11 cellular contexts compared by ENCODE assay signal in genomic region chr17:1474402-1475189, GRCh38. TPM values are rescaled to one million over a fixed set of nuclear protein-coding genes. Genes with fewer than 3 reads are reported as not detected.
A peak's percentile ranks its signal among the peaks of the same experiment; 100 is the strongest.
DNase-seq lines count a peak whose midpoint lies in the region; ATAC-seq and TF ChIP-seq lines count a peak whose summit lies in the region.
"Had no signal": no experiment of that assay in that cellular context is flagged by ENCODE, and none has a peak within 500 bp of the region (broad histone marks: within the 10 kb centered on the region; RNA-seq: fewer than 3 reads in every experiment).

No MANE protein-coding gene starts in this region.

- H3K27me3 Mint-ChIP-seq in activated T-helper 17 cell treated with anti-CD3 and anti-CD28 coated beads, Interleukin-2, amount 50 U/mL, for 72 hours = no peaks in the 10 kb centered on the region
- H3K27me3 Mint-ChIP-seq in neural progenitor cell (ENCODE audit: insufficient read depth, low read depth) = peaks cover 5% of the 10 kb centered on the region

- no peak overlapping the region for H2AFZ ChIP-seq in neural progenitor cell (replicated peaks)

- WGBS in tibial nerve, 2 donors = 64 to 66% methylated on average over 28 to 30 of the region's 31 CpGs

- H3K9me3 Mint-ChIP-seq in activated T-helper 17 cell treated with anti-CD3 and anti-CD28 coated beads, Interleukin-2, amount 50 U/mL, for 72 hours = no peaks in the 10 kb centered on the region
- H3K9me3 Mint-ChIP-seq in neural progenitor cell = no peaks in the 10 kb centered on the region
- H3K9me3 Mint-ChIP-seq: activated naive CD4-positive, alpha-beta T cell treated with anti-CD3 and anti-CD28 coated beads, Interleukin-2, amount 10 ng/mL, durations not matched to agents 7 days and 5 days had no signal

- H3F3A ChIP-seq in neural progenitor cell (ENCODE audit: low read depth) = peaks cover 1% of the 10 kb centered on the region

- H3K27me3 ChIP-seq in tibial nerve (no peaks in the 10 kb centered on the region), neural progenitor cell (no peaks in the 10 kb centered on the region)
- H3K27me3 ChIP-seq: MG63 had no signal

- H3K9me3 ChIP-seq in tibial nerve (no peaks in the 10 kb centered on the region), neural progenitor cell (ENCODE audit: low read depth) (no peaks in the 10 kb centered on the region)
- H3K9me3 ChIP-seq: MG63 had no signal

- peak overlapping the region; percentile 12 for H3K27ac Mint-ChIP-seq in activated T-helper 17 cell treated with anti-CD3 and anti-CD28 coated beads, Interleukin-2, amount 50 U/mL, for 72 hours
- H3K27ac Mint-ChIP-seq in neural progenitor cell = no peak overlapping the region
- H3K27ac Mint-ChIP-seq: activated naive CD4-positive, alpha-beta T cell treated with anti-CD3 and anti-CD28 coated beads, Interleukin-2, amount 10 ng/mL, durations not matched to agents 7 days and 5 days had no signal

- H3K36me3 Mint-ChIP-seq in activated T-helper 17 cell treated with anti-CD3 and anti-CD28 coated beads, Interleukin-2, amount 50 U/mL, for 72 hours (ENCODE audit: low read depth) = peaks cover 64% of the 10 kb centered on the region
- peaks cover under 1% of the 10 kb centered on the region for H3K36me3 Mint-ChIP-seq in neural progenitor cell

- H3K4me2 ChIP-seq in neural progenitor cell = no peak overlapping the region

- H3K36me3 ChIP-seq in tibial nerve (peaks cover 5 to 100% (median 40%) of the 10 kb centered on the region in 3 donors), neural progenitor cell (no peaks in the 10 kb centered on the region)
- H3K36me3 ChIP-seq: MG63 had no signal

- H3K4me1 ChIP-seq in tibial nerve = peaks cover 0 to 57% (median 13%) of the 10 kb centered on the region in 4 donors
- peaks cover 4% of the 10 kb centered on the region for H3K4me1 ChIP-seq in neural progenitor cell

- ATAC-seq in GM19025 (IDR thresholded peaks at IDR 0.05; ENCODE audit: low read depth, unreplicated experiment) (peak; percentile 67), HG02798 (IDR thresholded peaks at IDR 0.05; ENCODE audit: poor library complexity, unreplicated experiment) (peak; percentile 64)
- no peak for ATAC-seq in activated T-helper 17 cell treated with anti-CD3 and anti-CD28 coated beads, Interleukin-2, amount 50 U/mL, for 72 hours (replicated peaks)

- H3K4me3 Mint-ChIP-seq in activated T-helper 17 cell treated with anti-CD3 and anti-CD28 coated beads, Interleukin-2, amount 50 U/mL, for 72 hours = no peak overlapping the region
- H3K4me3 Mint-ChIP-seq in neural progenitor cell = no peak overlapping the region
- H3K4me3 Mint-ChIP-seq: activated naive CD4-positive, alpha-beta T cell treated with anti-CD3 and anti-CD28 coated beads, Interleukin-2, amount 10 ng/mL, durations not matched to agents 7 days and 5 days had no signal

- H3K27ac ChIP-seq in tibial nerve (peak overlapping the region in 3 of 4 donors; percentile 67 to 78 (median 77)), neural progenitor cell (no peak overlapping the region)

- H3K4me1 Mint-ChIP-seq in activated T-helper 17 cell treated with anti-CD3 and anti-CD28 coated beads, Interleukin-2, amount 50 U/mL, for 72 hours = peaks cover 8% of the 10 kb centered on the region
- H3K4me1 Mint-ChIP-seq in neural progenitor cell = peaks cover 22% of the 10 kb centered on the region

- H3K9ac ChIP-seq in neural progenitor cell = no peak overlapping the region

- no peaks in the 10 kb centered on the region for H3K79me2 ChIP-seq in neural progenitor cell (ENCODE audit: low read depth)

- H4K20me1 ChIP-seq in neural progenitor cell (ENCODE audit: low read depth) = no peaks in the 10 kb centered on the region

- no peak overlapping the region for H3K4me3 ChIP-seq in tibial nerve
- no peak overlapping the region for H3K4me3 ChIP-seq in neural progenitor cell
- H3K4me3 ChIP-seq: MG63 had no signal

- peak in 1 of 2 donors; percentile 13 for TF ChIP-seq EP300 in tibial nerve (IDR thresholded peaks at IDR 0.05)

- no peak for DNase-seq in tibial nerve (ENCODE audit: low spot score in 2 of 2)
- DNase-seq in islet precursor cell = no peak
- DNase-seq in AG20443 (ENCODE audit: low spot score) = no peak
- DNase-seq in neural progenitor cell (ENCODE audit: low spot score) = no peak
- DNase-seq: effector CD8-positive, alpha-beta T cell; GF-D8; MG63 had no signal

- TF ChIP-seq CTCF in tibial nerve (IDR thresholded peaks at IDR 0.05) (no peak), neural progenitor cell (IDR thresholded peaks at IDR 0.05) (no peak)

- no peak for TF ChIP-seq POLR2A in tibial nerve (IDR thresholded peaks at IDR 0.05)

RNA-seq across cellular contexts. Expression of gene MYO1C, which starts 17.9 kb away (rescaled TPM):
- 10 to 100 TPM; 46.6 to 51.0 TPM for total RNA-seq in activated T-helper 17 cell treated with anti-CD3 and anti-CD28 coated beads, Interleukin-2, amount 50 U/mL, for 72 hours
- total RNA-seq in tibial nerve = 100 to 1,000 TPM; 184 to 305 (median 226) TPM
- 28.7 and 40.6 TPM in 2 replicates for total RNA-seq in neural progenitor cell (ENCODE audit: low replicate concordance)

RNA-seq across cellular contexts. Expression of gene CRK, which starts 18.6 kb away (rescaled TPM):
- total RNA-seq in activated T-helper 17 cell treated with anti-CD3 and anti-CD28 coated beads, Interleukin-2, amount 50 U/mL, for 72 hours = 10 to 100 TPM; 15.5 to 21.6 TPM
- total RNA-seq in tibial nerve (10 to 100 TPM; 65.1 to 72.0 (median 70.0) TPM), neural progenitor cell (ENCODE audit: low replicate concordance) (52.2 and 59.6 TPM in 2 replicates)

RNA-seq across cellular contexts. Expression of gene INPP5K, which starts 41.8 kb away (rescaled TPM):
- 10 to 100 TPM; 29.9 to 30.4 TPM for total RNA-seq in activated T-helper 17 cell treated with anti-CD3 and anti-CD28 coated beads, Interleukin-2, amount 50 U/mL, for 72 hours
- total RNA-seq in tibial nerve (100 to 1,000 TPM in 2 of 4 donors, 10 to 100 TPM in 2; 67.9 to 110 (median 95.2) TPM), neural progenitor cell (ENCODE audit: low replicate concordance) (11.7 and 20.9 TPM in 2 replicates)
